Comparison of ENCODE assay signal across 8 cellular contexts in genomic region chrX:47145408-47146120, GRCh38. TPM values are rescaled to one million over a fixed set of nuclear protein-coding genes. Genes with fewer than 3 reads are reported as not detected.
DNase-seq lines count a peak whose midpoint lies in the region; ATAC-seq and TF ChIP-seq lines count a peak whose summit lies in the region.

No MANE protein-coding gene starts in this region.

- H2AFZ ChIP-seq in ACC112 (ENCODE audit: low read length, unreplicated experiment), result no peak overlapping the region

- peak overlapping the region; percentile 98 for H3K4me3 Mint-ChIP-seq in activated CD8-positive, alpha-beta T cell treated with anti-CD3 and anti-CD28 coated beads, Interleukin-2, amount 10 ng/mL, durations not matched to agents 7 days and 5 days

- H3K27ac ChIP-seq in ACC112 (ENCODE audit: low read depth, low read length), result peak overlapping the region; percentile 97
- H3K27ac ChIP-seq in gastroesophageal sphincter, result peak overlapping the region; percentile 90 to 97 (median 94)
- peak overlapping the region; percentile 93 for H3K27ac ChIP-seq in prostate gland

- intact Hi-C loops in prostate gland (cut with DNase I), result no loop called here

- peak overlapping the region; percentile 99 for H3K27ac Mint-ChIP-seq in activated CD8-positive, alpha-beta T cell treated with anti-CD3 and anti-CD28 coated beads, Interleukin-2, amount 10 ng/mL, durations not matched to agents 7 days and 5 days

- 56% methylated on average over 4 of the region's 37 CpGs; no CpG with 5 or more reads in 1 of the 2 donors for WGBS in gastroesophageal sphincter (ENCODE audit: low coverage in 1 of 2), 2 donors
- under 1% methylated on average over 31 of the region's 37 CpGs for WGBS in prostate gland

- no peaks in the 10 kb centered on the region for H3K9me3 Mint-ChIP-seq in activated CD8-positive, alpha-beta T cell treated with anti-CD3 and anti-CD28 coated beads, Interleukin-2, amount 10 ng/mL, durations not matched to agents 7 days and 5 days (ENCODE audit: insufficient read depth)

- DNase-seq in activated CD8-positive, alpha-beta T cell treated with anti-CD3 and anti-CD28 coated beads, Interleukin-2, amount 10 ng/mL, durations not matched to agents 7 days and 5 days, result peak; percentile 21
- peak; percentile 4 for DNase-seq in prostate gland (ENCODE audit: low spot score)
- no peak for DNase-seq in NCI-H128 (lab: John Stamatoyannopoulos, UW; ENCODE audit: unreplicated experiment)
- DNase-seq in activated CD4-positive, alpha-beta T cell treated with anti-CD3 and anti-CD28 coated beads for 1 hour, result no peak

- peaks cover 33% of the 10 kb centered on the region for H3K4me1 Mint-ChIP-seq in activated CD8-positive, alpha-beta T cell treated with anti-CD3 and anti-CD28 coated beads, Interleukin-2, amount 10 ng/mL, durations not matched to agents 7 days and 5 days (ENCODE audit: low read depth)

- POLR2A ChIA-PET in activated CD8-positive, alpha-beta T cell treated with anti-CD3 and anti-CD28 coated beads, Interleukin-2, amount 10 ng/mL, durations not matched to agents 7 days and 5 days (lab: Charles Lee), result interaction anchor here (1.0 to 3.1 kb wide), 12 partner anchors 11 to 1796 kb away, joined by 3 to 15 read pairs (median 4); partner anchors contain the start of genes CDK16 and RP2

- H3K79me2 ChIP-seq in ACC112 (ENCODE audit: control insufficient read depth, insufficient read depth, low read length, unreplicated experiment), result peaks cover 58% of the 10 kb centered on the region

- no peak for TF ChIP-seq EP300 in gastroesophageal sphincter (IDR thresholded peaks at IDR 0.05)

- no peak for TF ChIP-seq CTCF in gastroesophageal sphincter (IDR thresholded peaks at IDR 0.05)
- TF ChIP-seq CTCF in prostate gland (IDR thresholded peaks at IDR 0.05), result no peak

- peaks cover 40% of the 10 kb centered on the region for H3K36me3 Mint-ChIP-seq in activated CD8-positive, alpha-beta T cell treated with anti-CD3 and anti-CD28 coated beads, Interleukin-2, amount 10 ng/mL, durations not matched to agents 7 days and 5 days (ENCODE audit: low read depth)

- peak overlapping the region; percentile 96 for H3K4me3 ChIP-seq in ACC112 (ENCODE audit: low read depth, low read length)
- peak overlapping the region; percentile 65 to 73 for H3K4me3 ChIP-seq in gastroesophageal sphincter
- H3K4me3 ChIP-seq in prostate gland, result peak overlapping the region; percentile 58 to 64

- H3K36me3 ChIP-seq in ACC112 (ENCODE audit: insufficient read depth, low read length), result no peaks in the 10 kb centered on the region
- H3K36me3 ChIP-seq in gastroesophageal sphincter, result peaks cover 0 to 16% of the 10 kb centered on the region in 2 donors
- H3K36me3 ChIP-seq in prostate gland, result no peaks in the 10 kb centered on the region

- TF ChIP-seq POLR2A in gastroesophageal sphincter (IDR thresholded peaks at IDR 0.05) (no peak), prostate gland (IDR thresholded peaks at IDR 0.05) (no peak)

- CTCF ChIA-PET in activated CD8-positive, alpha-beta T cell treated with anti-CD3 and anti-CD28 coated beads, Interleukin-2, amount 10 ng/mL, durations not matched to agents 7 days and 5 days (lab: Charles Lee), result interaction anchor here (0.8 to 1.4 kb wide), 7 partner anchors 11 to 410 kb away, joined by 3 to 8 read pairs (median 3); no protein-coding TSS in a partner anchor

- H3K9me3 ChIP-seq in gastroesophageal sphincter (no peaks in the 10 kb centered on the region), prostate gland (no peaks in the 10 kb centered on the region)

- no peaks in the 10 kb centered on the region for H3K27me3 Mint-ChIP-seq in activated CD8-positive, alpha-beta T cell treated with anti-CD3 and anti-CD28 coated beads, Interleukin-2, amount 10 ng/mL, durations not matched to agents 7 days and 5 days (ENCODE audit: low read depth)

- H3K27me3 ChIP-seq in ACC112 (ENCODE audit: insufficient read depth, low read length) (no peaks in the 10 kb centered on the region), gastroesophageal sphincter (no peaks in the 10 kb centered on the region), prostate gland (replicated peaks; ENCODE audit: insufficient read depth) (no peaks in the 10 kb centered on the region)

- peak; percentile 11 for ATAC-seq in GM18508 (IDR thresholded peaks at IDR 0.05; ENCODE audit: insufficient read depth, unreplicated experiment)
- ATAC-seq in HG03159 (IDR thresholded peaks at IDR 0.05; ENCODE audit: unreplicated experiment), result peak; percentile 25
- peak; percentile 37 for ATAC-seq in activated CD8-positive, alpha-beta T cell treated with anti-CD3 and anti-CD28 coated beads, Interleukin-2, amount 10 ng/mL, durations not matched to agents 7 days and 5 days
- peak; percentile 29 for ATAC-seq in gastroesophageal sphincter

- H3K4me1 ChIP-seq in ACC112 (ENCODE audit: control insufficient read depth, insufficient read depth, low read length, unreplicated experiment) (peaks cover 3% of the 10 kb centered on the region), gastroesophageal sphincter (peaks cover 0 to 33% (median 0%) of the 10 kb centered on the region in 3 donors), prostate gland (replicated peaks) (no peaks in the 10 kb centered on the region)

RNA-seq across cellular contexts. Expression of gene RBM10, which starts 0.5 kb away (rescaled TPM):
- 10 to 100 TPM; 62.2 to 64.1 TPM for total RNA-seq in activated CD8-positive, alpha-beta T cell treated with anti-CD3 and anti-CD28 coated beads, Interleukin-2, amount 10 ng/mL, durations not matched to agents 7 days and 5 days
- 10 to 100 TPM; 25.2 to 33.1 (median 29.2) TPM for total RNA-seq in gastroesophageal sphincter
- total RNA-seq in prostate gland, result 10 to 100 TPM; 45.0 to 49.0 TPM

RNA-seq across cellular contexts. Expression of gene NDUFB11, which starts 1.1 kb away (rescaled TPM):
- total RNA-seq in activated CD8-positive, alpha-beta T cell treated with anti-CD3 and anti-CD28 coated beads, Interleukin-2, amount 10 ng/mL, durations not matched to agents 7 days and 5 days, result 100 to 1,000 TPM in 1 of 2 experiments, 10 to 100 TPM in 1; 92.9 to 103 TPM
- 10 to 100 TPM; 43.3 to 66.8 (median 53.0) TPM for total RNA-seq in gastroesophageal sphincter
- 100 to 1,000 TPM in 1 of 2 donors, 10 to 100 TPM in 1; 85.3 to 131 TPM for total RNA-seq in prostate gland

RNA-seq across cellular contexts. Expression of gene UBA1, which starts 48.1 kb away (rescaled TPM):
- 100 to 1,000 TPM; 186 to 189 TPM for total RNA-seq in activated CD8-positive, alpha-beta T cell treated with anti-CD3 and anti-CD28 coated beads, Interleukin-2, amount 10 ng/mL, durations not matched to agents 7 days and 5 days
- total RNA-seq in gastroesophageal sphincter, result 100 to 1,000 TPM; 108 to 211 (median 123) TPM
- 100 to 1,000 TPM; 185 to 286 TPM for total RNA-seq in prostate gland

Comparison
In these comparisons a context has a peak if more than half of its experiments do, and no peak if none do; other contexts are left out.
1. DNase-seq: peak in activated CD8-positive, alpha-beta T cell treated with anti-CD3 and anti-CD28 coated beads, Interleukin-2, amount 10 ng/mL, durations not matched to agents 7 days and 5 days (single experiment) and prostate gland (single experiment); none in NCI-H128 (single experiment) and activated CD4-positive, alpha-beta T cell treated with anti-CD3 and anti-CD28 coated beads for 1 hour (single experiment).
2. Peak in every context shown above with its lines, with median percentiles within 50 percentile points of each other: H3K27ac ChIP-seq, H3K4me3 ChIP-seq and ATAC-seq.